In genomic region chr10:100267237-100268104, GRCh38 we compare ENCODE assay signal across 1 cellular context.
TF ChIP-seq lines count a peak whose summit lies in the region.

Gene CWF19L1, minus strand, starts transcription at chr10:100267638. Its CDS starts 45 bp downstream, at chr10:100267593.

TF ChIP-seq in HepG2, 621 proteins besides CTCF, POLR2A, EP300 and RAD21 (continued from another document and continues in another):
- peak in 1 of 2 experiments; percentile 63; a peak in 2 of 4 replicates for TF ChIP-seq REST (IDR thresholded peaks at IDR 0.05; ENCODE audit: borderline replicate concordance in 1 of 2, low read depth in 1 of 2, low read length in 2 of 2)
- no peak for TF ChIP-seq ZNF614 (CRISPR knock-in tag; IDR thresholded peaks at IDR 0.05; ENCODE audit: borderline replicate concordance)
- TF ChIP-seq ETS1 (CRISPR knock-in tag; IDR thresholded peaks at IDR 0.05) = no peak
- peak; percentile 20; the same call in 1 of the 2 replicates for TF ChIP-seq ZBTB25 (CRISPR knock-in tag; IDR thresholded peaks at IDR 0.05)
- peak; percentile 74; the same call in 1 of the 2 replicates for TF ChIP-seq REPIN1 (CRISPR knock-in tag; IDR thresholded peaks at IDR 0.05; ENCODE audit: borderline replicate concordance, low read depth)
- TF ChIP-seq ZMAT5 (CRISPR knock-in tag; IDR thresholded peaks at IDR 0.05; ENCODE audit: borderline replicate concordance, low read depth) = no peak
- TF ChIP-seq ZBTB10 (CRISPR knock-in tag; IDR thresholded peaks at IDR 0.05; ENCODE audit: borderline replicate concordance) = no peak
- TF ChIP-seq ZNF232 (CRISPR knock-in tag; IDR thresholded peaks at IDR 0.05; ENCODE audit: borderline replicate concordance) = no peak
- TF ChIP-seq NFYC (CRISPR knock-in tag; IDR thresholded peaks at IDR 0.05) = peak; percentile 95
- TF ChIP-seq MED8 (CRISPR knock-in tag; IDR thresholded peaks at IDR 0.05; ENCODE audit: insufficient replicate concordance) = no peak
- TF ChIP-seq ZNF143 (CRISPR knock-in tag; IDR thresholded peaks at IDR 0.05) = peak; percentile 23; the same call in 1 of the 2 replicates
- no peak for TF ChIP-seq DBP (CRISPR knock-in tag; IDR thresholded peaks at IDR 0.05; ENCODE audit: not compliant biosample characterization)
- TF ChIP-seq ARID3A (IDR thresholded peaks at IDR 0.05; ENCODE audit: low read depth, low read length) = no peak
- TF ChIP-seq CENPX (CRISPR knock-in tag; IDR thresholded peaks at IDR 0.05) = no peak
- TF ChIP-seq ZNF333 (CRISPR knock-in tag; IDR thresholded peaks at IDR 0.05; ENCODE audit: borderline replicate concordance) = 0 out of 2 replicates have a peak, but pooled peaks have one; percentile 34
- no peak for TF ChIP-seq ZBTB37 (CRISPR knock-in tag; IDR thresholded peaks at IDR 0.05)
- TF ChIP-seq ARNTL (CRISPR knock-in tag; IDR thresholded peaks at IDR 0.05) = peak; percentile 33; the same call in 1 of the 2 replicates
- no peak for TF ChIP-seq PBX3 (CRISPR knock-in tag; IDR thresholded peaks at IDR 0.05; ENCODE audit: borderline replicate concordance)
- TF ChIP-seq SETDB1 (CRISPR knock-in tag; IDR thresholded peaks at IDR 0.05; ENCODE audit: borderline replicate concordance) = no peak
- peak; percentile 81 for TF ChIP-seq TEAD3 (CRISPR knock-in tag; optimal IDR thresholded peaks at IDR 0.05; ENCODE audit: borderline replicate concordance)
- no peak for TF ChIP-seq ZNF296 (CRISPR knock-in tag; conservative IDR thresholded peaks at IDR 0.05)
- peak; percentile 71; the same call in 1 of the 2 replicates for TF ChIP-seq ZNF580 (CRISPR knock-in tag; IDR thresholded peaks at IDR 0.05; ENCODE audit: borderline replicate concordance, low read depth)
- TF ChIP-seq HMGXB3 (CRISPR knock-in tag; IDR thresholded peaks at IDR 0.05; ENCODE audit: borderline replicate concordance) = peak; percentile 76; the same call in 1 of the 2 replicates
